ENCODE assay signal across 8 cellular contexts in the genomic region with DNA sequence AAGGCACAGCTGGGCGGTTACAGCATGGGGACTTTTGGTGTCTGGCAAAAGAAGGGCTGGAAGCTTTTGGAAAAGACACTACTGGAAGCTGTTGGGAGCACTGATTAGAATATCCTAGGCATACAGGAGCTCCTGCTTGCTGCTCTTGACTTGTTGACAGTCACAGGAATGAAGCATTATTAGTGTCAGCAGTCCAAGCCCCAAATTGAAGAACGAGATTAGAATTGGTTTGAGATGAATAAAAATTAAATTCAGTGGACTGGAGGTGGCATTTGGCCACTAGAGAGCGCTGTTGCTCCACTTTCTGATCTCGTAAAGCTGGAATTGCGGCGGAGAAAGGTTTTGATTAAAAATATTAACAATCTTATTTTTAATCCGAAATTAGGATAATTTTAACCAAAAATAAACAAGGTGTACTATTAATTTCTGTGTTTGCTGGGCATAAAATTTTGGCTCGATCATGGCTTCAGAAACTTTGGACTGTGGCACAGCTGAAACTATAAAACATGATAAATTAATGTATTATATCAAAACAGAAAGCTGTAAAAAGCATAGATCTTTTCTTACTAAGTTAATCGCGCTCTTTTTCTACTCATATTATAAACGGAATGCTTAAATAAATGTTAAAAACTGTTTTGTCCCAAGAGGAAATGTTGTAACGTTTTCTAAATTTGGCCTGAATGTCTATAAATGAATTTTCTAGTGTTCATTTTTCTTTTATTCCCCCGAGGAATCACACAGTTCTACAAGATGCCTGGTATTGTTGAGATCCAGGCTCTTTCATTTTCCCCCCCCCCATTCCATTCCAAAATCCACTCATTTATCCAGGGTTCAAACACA. TPM values are rescaled to one million over a fixed set of nuclear protein-coding genes. Genes with fewer than 3 reads are reported as not detected.
DNase-seq lines count a peak whose midpoint lies in the region; ATAC-seq and TF ChIP-seq lines count a peak whose summit lies in the region.

No MANE protein-coding gene starts in this region.

- peaks cover 100% of the 10 kb centered on the region for H3K27me3 ChIP-seq in endodermal cell (ENCODE audit: control insufficient read depth, insufficient read depth, low read length, poor library complexity, severe bottlenecking)
- no peaks in the 10 kb centered on the region for H3K27me3 ChIP-seq in testis

- H3K27ac Mint-ChIP-seq in activated CD8-positive, alpha-beta T cell treated with anti-CD3 and anti-CD28 coated beads for 36 hours, result no peak overlapping the region
- H3K27ac Mint-ChIP-seq in endodermal cell (no peak overlapping the region), nephron progenitor cell (peak overlapping the region; percentile 100)

- H3K36me3 ChIP-seq in endodermal cell (ENCODE audit: control insufficient read depth, insufficient read depth, low read length) (no peaks in the 10 kb centered on the region), testis (ENCODE audit: low read depth, missing control alignments) (no peaks in the 10 kb centered on the region)

- no peak overlapping the region for H3K4me3 Mint-ChIP-seq in activated CD8-positive, alpha-beta T cell treated with anti-CD3 and anti-CD28 coated beads for 36 hours
- H3K4me3 Mint-ChIP-seq in endodermal cell, result no peak overlapping the region
- peak overlapping the region; percentile 95 for H3K4me3 Mint-ChIP-seq in nephron progenitor cell

- DNase-seq in NCI-H510A treated with DMSO at 0.1 percent for 48 hours (lab: John Stamatoyannopoulos, UW) (peak; percentile 61), NCI-H510A (lab: John Stamatoyannopoulos, UW) (no peak), NCI-H345 treated with DMSO at 0.1 percent for 48 hours (lab: John Stamatoyannopoulos, UW; ENCODE audit: unreplicated experiment) (peak; percentile 67), endodermal cell (peak; percentile 83), nephron progenitor cell (peak; percentile 85), testis (peak; percentile 91)
- peak; percentile 81 for DNase-seq in activated CD8-positive, alpha-beta T cell treated with anti-CD3 and anti-CD28 coated beads for 36 hours

- no peak overlapping the region for H3K27ac ChIP-seq in endodermal cell (ENCODE audit: low read depth, low read length)
- peak overlapping the region; percentile 93 to 98 for H3K27ac ChIP-seq in testis

- no peak overlapping the region for H3K9ac ChIP-seq in endodermal cell (ENCODE audit: extremely low read depth, low read length, poor library complexity, severe bottlenecking)

- peaks cover 71% of the 10 kb centered on the region for H3K27me3 Mint-ChIP-seq in activated CD8-positive, alpha-beta T cell treated with anti-CD3 and anti-CD28 coated beads for 36 hours
- H3K27me3 Mint-ChIP-seq in endodermal cell (ENCODE audit: insufficient read depth) (peaks cover 95% of the 10 kb centered on the region), nephron progenitor cell (ENCODE audit: low read depth, poor library complexity) (peaks cover 2% of the 10 kb centered on the region)

- TF ChIP-seq POLR2A in testis (IDR thresholded peaks at IDR 0.05), result no peak

- intact Hi-C loops in activated CD8-positive, alpha-beta T cell treated with anti-CD3 and anti-CD28 coated beads for 36 hours (cut with micrococcal nuclease), result loop anchor here (5.0 kb wide), 2 partner anchors 525 to 1020 kb away; no protein-coding TSS in a partner anchor
- intact Hi-C loops in testis (cut with DNase I; ENCODE audit: low total_unique reads), result loop anchor here (10.0 kb wide), 1 partner anchor 1028 kb away; no protein-coding TSS in a partner anchor

- CTCF ChIA-PET in activated CD8-positive, alpha-beta T cell treated with anti-CD3 and anti-CD28 coated beads for 36 hours (lab: Charles Lee), result interaction anchor here (0.6 to 9.8 kb wide), 53 partner anchors 9 to 1038 kb away, joined by 3 to 95 read pairs (median 4); a partner anchor contains a TSS

- ATAC-seq in activated CD8-positive, alpha-beta T cell treated with anti-CD3 and anti-CD28 coated beads for 36 hours, result no peak
- no peak for ATAC-seq in GM21526 (IDR thresholded peaks at IDR 0.05; ENCODE audit: low FRiP score, unreplicated experiment)

- 0 to 5% methylated on average over 2 to 9 of the region's 13 CpGs for WGBS in endodermal cell (ENCODE audit: insufficient coverage in 1 of 2, insufficient read length in 1 of 2), 2 experiments
- 3 to 5% methylated on average over 13 of the region's 13 CpGs for WGBS in testis, 2 donors

- H3K4me3 ChIP-seq in endodermal cell (ENCODE audit: low read length) (no peak overlapping the region), testis (no peak overlapping the region)

- H3K9me3 ChIP-seq in endodermal cell (ENCODE audit: control insufficient read depth, low read length) (no peaks in the 10 kb centered on the region), testis (no peaks in the 10 kb centered on the region)

- no peaks in the 10 kb centered on the region for H3K4me1 ChIP-seq in endodermal cell (ENCODE audit: control insufficient read depth, insufficient read depth, low read length)
- peaks cover 12% of the 10 kb centered on the region for H3K4me1 ChIP-seq in testis

- no peaks in the 10 kb centered on the region for H3K36me3 Mint-ChIP-seq in activated CD8-positive, alpha-beta T cell treated with anti-CD3 and anti-CD28 coated beads for 36 hours (ENCODE audit: low read depth)
- H3K36me3 Mint-ChIP-seq in endodermal cell (ENCODE audit: low read depth), result no peaks in the 10 kb centered on the region
- peaks cover 18% of the 10 kb centered on the region for H3K36me3 Mint-ChIP-seq in nephron progenitor cell (ENCODE audit: low read depth)

- TF ChIP-seq CTCF in activated CD8-positive, alpha-beta T cell treated with anti-CD3 and anti-CD28 coated beads for 36 hours (IDR thresholded peaks at IDR 0.05), result peak; percentile 90
- TF ChIP-seq CTCF in endodermal cell (conservative IDR thresholded peaks at IDR 0.05) (peak; percentile 94), nephron progenitor cell (IDR thresholded peaks at IDR 0.05) (peak; percentile 95), testis (IDR thresholded peaks at IDR 0.05) (peak; percentile 95 to 97 (median 96))

- H3K4me1 Mint-ChIP-seq in activated CD8-positive, alpha-beta T cell treated with anti-CD3 and anti-CD28 coated beads for 36 hours (ENCODE audit: low read depth), result peaks cover 26% of the 10 kb centered on the region
- H3K4me1 Mint-ChIP-seq in endodermal cell (peaks cover 8% of the 10 kb centered on the region), nephron progenitor cell (peaks cover 48% of the 10 kb centered on the region)

- H3K9me3 Mint-ChIP-seq in activated CD8-positive, alpha-beta T cell treated with anti-CD3 and anti-CD28 coated beads for 36 hours, result no peaks in the 10 kb centered on the region
- H3K9me3 Mint-ChIP-seq in endodermal cell, result no peaks in the 10 kb centered on the region
- no peaks in the 10 kb centered on the region for H3K9me3 Mint-ChIP-seq in nephron progenitor cell

- POLR2A ChIA-PET in activated CD8-positive, alpha-beta T cell treated with anti-CD3 and anti-CD28 coated beads for 36 hours (lab: Charles Lee), result interaction anchor here (0.6 to 1.1 kb wide), 3 partner anchors 513 to 861 kb away, joined by 3 read pairs; no protein-coding TSS in a partner anchor

RNA-seq across cellular contexts. Expression of a gene that starts 2.4 kb away (rescaled TPM):
- total RNA-seq in activated CD8-positive, alpha-beta T cell treated with anti-CD3 and anti-CD28 coated beads for 36 hours, result not detected
- not detected for total RNA-seq in endodermal cell
- 3.6 TPM for polyA plus RNA-seq in endodermal cell (2013, experiment 1 of 2)
- 2.2 TPM for polyA plus RNA-seq in endodermal cell (2013, experiment 2 of 2)
- total RNA-seq in testis, result 10 to 100 TPM; 39.8 to 41.2 TPM
- 36.6 TPM for polyA plus RNA-seq in testis (ENCODE audit: insufficient read depth, low read depth, low replicate concordance)

RNA-seq across cellular contexts. Expression of a gene that starts 4.6 kb away (rescaled TPM):
- not detected for total RNA-seq in activated CD8-positive, alpha-beta T cell treated with anti-CD3 and anti-CD28 coated beads for 36 hours
- not detected for total RNA-seq in endodermal cell
- polyA plus RNA-seq in endodermal cell (2013, experiment 1 of 2), result 5.2 TPM
- 2.4 TPM for polyA plus RNA-seq in endodermal cell (2013, experiment 2 of 2)
- total RNA-seq in testis, result 10 to 100 TPM; 15.7 to 21.2 TPM
- polyA plus RNA-seq in testis (ENCODE audit: insufficient read depth, low read depth, low replicate concordance), result 8.2 TPM

RNA-seq across cellular contexts. Expression of a gene that starts 10.6 kb away (rescaled TPM):
- total RNA-seq in activated CD8-positive, alpha-beta T cell treated with anti-CD3 and anti-CD28 coated beads for 36 hours, result not detected
- total RNA-seq in endodermal cell (not detected), testis (1 to 10 TPM; 2.7 to 3.3 TPM)
- polyA plus RNA-seq in endodermal cell (2013, experiment 1 of 2), result 3.9 TPM
- 2.7 TPM for polyA plus RNA-seq in endodermal cell (2013, experiment 2 of 2)
- polyA plus RNA-seq in testis (ENCODE audit: insufficient read depth, low read depth, low replicate concordance), result 0.92 TPM

RNA-seq across cellular contexts. Expression of a gene that starts 20.1 kb away (rescaled TPM):
- total RNA-seq in activated CD8-positive, alpha-beta T cell treated with anti-CD3 and anti-CD28 coated beads for 36 hours, result not detected
- not detected for total RNA-seq in endodermal cell
- 3.8 TPM for polyA plus RNA-seq in endodermal cell (2013, experiment 1 of 2)
- polyA plus RNA-seq in endodermal cell (2013, experiment 2 of 2), result 2.4 TPM
- total RNA-seq in testis, result 1 to 10 TPM in 1 of 2 donors, under 1 TPM in 1; 0.62 to 1.7 TPM
- 0.29 TPM for polyA plus RNA-seq in testis (ENCODE audit: insufficient read depth, low read depth, low replicate concordance)

RNA-seq across cellular contexts. Expression of a gene that starts 24.2 kb away (rescaled TPM):
- total RNA-seq in activated CD8-positive, alpha-beta T cell treated with anti-CD3 and anti-CD28 coated beads for 36 hours, result not detected
- total RNA-seq in endodermal cell (not detected), testis (10 to 100 TPM; 11.5 to 13.3 TPM)
- polyA plus RNA-seq in endodermal cell (2013, experiment 1 of 2), result 23.7 TPM
- 13.2 TPM for polyA plus RNA-seq in endodermal cell (2013, experiment 2 of 2)
- polyA plus RNA-seq in testis (ENCODE audit: insufficient read depth, low read depth, low replicate concordance), result 2.7 TPM

Comparison
In these comparisons a context has a peak if more than half of its experiments do, and no peak if none do; other contexts are left out.
1. RNA of a gene that starts 2.4 kb away (total RNA-seq): 39.8 to 41.2 TPM in testis; not detected in endodermal cell and not detected in activated CD8-positive, alpha-beta T cell treated with anti-CD3 and anti-CD28 coated beads for 36 hours; every median in the first group is over 10 times any median in the second.
2. RNA of a gene that starts 4.6 kb away (total RNA-seq): 15.7 to 21.2 TPM in testis; not detected in endodermal cell and not detected in activated CD8-positive, alpha-beta T cell treated with anti-CD3 and anti-CD28 coated beads for 36 hours; every median in the first group is over 10 times any median in the second.
3. Peak in every context shown above with its lines, with median percentiles within 50 percentile points of each other: CTCF ChIP-seq.